ENCODE assay signal across 8 cellular contexts in the genomic region with DNA sequence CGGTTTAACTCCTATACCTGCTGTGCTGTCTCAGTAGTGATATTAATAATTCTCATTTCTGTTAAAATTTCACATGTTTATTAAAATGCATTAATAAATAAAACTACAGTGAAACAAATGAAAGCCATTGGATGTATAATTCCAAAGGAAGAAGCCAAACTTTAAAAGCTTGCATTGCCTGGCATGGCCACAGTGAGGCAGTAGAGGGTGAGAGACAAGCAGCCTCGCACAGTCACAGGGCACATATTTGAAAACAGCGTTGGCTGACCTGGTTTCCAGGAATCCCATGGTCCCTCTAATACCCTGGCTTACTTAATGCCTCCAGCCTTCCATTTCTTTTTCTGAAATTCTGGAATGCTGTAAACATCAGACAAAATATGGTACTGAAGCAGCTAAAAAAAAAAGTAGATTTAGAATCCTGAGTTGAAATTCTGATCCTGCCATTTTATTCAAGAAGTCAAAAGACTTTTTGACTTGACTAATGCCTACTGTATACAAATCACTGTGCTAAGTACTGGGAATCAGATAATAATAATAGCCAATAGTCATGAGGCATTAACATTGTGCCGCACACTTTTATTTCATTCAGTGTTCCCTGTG. TPM values are rescaled to one million over a fixed set of nuclear protein-coding genes. Genes with fewer than 3 reads are reported as not detected.
DNase-seq lines count a peak whose midpoint lies in the region; ATAC-seq, FAIRE-seq and TF ChIP-seq lines count a peak whose summit lies in the region.

No MANE protein-coding gene starts in this region.

- H3K9ac ChIP-seq in liver (ENCODE audit: low read depth in 1 of 2, low read length in 2 of 2), result no peak overlapping the region

- WGBS in liver, result 35% methylated on average over 4 of the region's 4 CpGs

- H3K27ac ChIP-seq in liver (ENCODE audit: low read depth in 1 of 2, low read length in 2 of 2), result no peak overlapping the region

- ATAC-seq in HG02970 (IDR thresholded peaks at IDR 0.05; ENCODE audit: low FRiP score, unreplicated experiment), result no peak

- peaks cover 0 to 2% (median 0%) of the 10 kb centered on the region in 4 donors for H3K36me3 ChIP-seq in liver (ENCODE audit: control insufficient read depth in 4 of 4, insufficient read depth in 3 of 4, low read depth in 1 of 4, low read length in 3 of 4)

- TF ChIP-seq RAD21 in liver (IDR thresholded peaks at IDR 0.05), result peak; percentile 88 to 94

- no peak overlapping the region for H3K4me3 ChIP-seq in GM12875 (ENCODE audit: low read depth, low read length)
- no peak overlapping the region for H3K4me3 ChIP-seq in liver (ENCODE audit: low read depth in 1 of 3, low read length in 3 of 3)

- peak; percentile 69 for DNase-seq in NCI-H2227 (lab: John Stamatoyannopoulos, UW; ENCODE audit: unreplicated experiment)
- peak; percentile 36 for DNase-seq in activated CD4-positive, alpha-beta T cell treated with anti-CD3 and anti-CD28 coated beads for 1 hour
- DNase-seq in cerebellum (ENCODE audit: low spot score), result peak; percentile 47
- peak; percentile 50 to 66 for DNase-seq in stimulated activated CD8-positive, alpha-beta memory T cell treated with anti-CD3 and anti-CD28 coated beads, Interleukin-2, amount 100 ng/mL, for 48 hours (ENCODE audit: low read depth in 2 of 2)

- H3K9me3 ChIP-seq in liver (ENCODE audit: control insufficient read depth in 4 of 4, low read length in 3 of 4), result no peaks in the 10 kb centered on the region

- H3K4me1 ChIP-seq in liver (ENCODE audit: control insufficient read depth in 4 of 4, insufficient read depth in 4 of 4, low read length in 3 of 4), result peaks cover 0 to 3% (median 0%) of the 10 kb centered on the region in 4 donors

- no peaks in the 10 kb centered on the region for H3K27me3 ChIP-seq in liver (ENCODE audit: control insufficient read depth in 4 of 4, insufficient read depth in 4 of 4, low read length in 3 of 4)

- TF ChIP-seq CTCF in GM12875 (IDR thresholded peaks at IDR 0.05; ENCODE audit: borderline replicate concordance, insufficient read depth, low read depth, low read length) (peak; percentile 80), liver (IDR thresholded peaks at IDR 0.05; ENCODE audit: low read depth, low read length, missing input control) (peak; percentile 93)

- peak; percentile 52 for FAIRE-seq in A204.1 (lab: Jason Lieb, UNC)

TF ChIP-seq in liver, 16 proteins besides CTCF, POLR2A, EP300 and RAD21:
- TF ChIP-seq, protein P1, sequence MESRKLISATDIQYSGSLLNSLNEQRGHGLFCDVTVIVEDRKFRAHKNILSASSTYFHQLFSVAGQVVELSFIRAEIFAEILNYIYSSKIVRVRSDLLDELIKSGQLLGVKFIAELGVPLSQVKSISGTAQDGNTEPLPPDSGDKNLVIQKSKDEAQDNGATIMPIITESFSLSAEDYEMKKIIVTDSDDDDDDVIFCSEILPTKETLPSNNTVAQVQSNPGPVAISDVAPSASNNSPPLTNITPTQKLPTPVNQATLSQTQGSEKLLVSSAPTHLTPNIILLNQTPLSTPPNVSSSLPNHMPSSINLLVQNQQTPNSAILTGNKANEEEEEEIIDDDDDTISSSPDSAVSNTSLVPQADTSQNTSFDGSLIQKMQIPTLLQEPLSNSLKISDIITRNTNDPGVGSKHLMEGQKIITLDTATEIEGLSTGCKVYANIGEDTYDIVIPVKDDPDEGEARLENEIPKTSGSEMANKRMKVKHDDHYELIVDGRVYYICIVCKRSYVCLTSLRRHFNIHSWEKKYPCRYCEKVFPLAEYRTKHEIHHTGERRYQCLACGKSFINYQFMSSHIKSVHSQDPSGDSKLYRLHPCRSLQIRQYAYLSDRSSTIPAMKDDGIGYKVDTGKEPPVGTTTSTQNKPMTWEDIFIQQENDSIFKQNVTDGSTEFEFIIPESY (IDR thresholded peaks at IDR 0.05), result no peak
- TF ChIP-seq RXRA (IDR thresholded peaks at IDR 0.05) (peak; percentile 14 to 41), SP1 (IDR thresholded peaks at IDR 0.05) (peak; percentile 26), TAF1 (conservative IDR thresholded peaks at IDR 0.05) (no peak), EGR1 (IDR thresholded peaks at IDR 0.05; ENCODE audit: low read depth in 2 of 2) (no peak), FOXA1 (IDR thresholded peaks at IDR 0.05) (no peak), JUND (IDR thresholded peaks at IDR 0.05) (no peak), HNF4A (conservative IDR thresholded peaks at IDR 0.05) (peak in 1 of 2 donors; percentile 22)
- TF ChIP-seq, protein P2, sequence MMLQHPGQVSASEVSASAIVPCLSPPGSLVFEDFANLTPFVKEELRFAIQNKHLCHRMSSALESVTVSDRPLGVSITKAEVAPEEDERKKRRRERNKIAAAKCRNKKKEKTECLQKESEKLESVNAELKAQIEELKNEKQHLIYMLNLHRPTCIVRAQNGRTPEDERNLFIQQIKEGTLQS (IDR thresholded peaks at IDR 0.05), result no peak

RNA-seq across cellular contexts. Expression of gene RNASEL, which starts 6.7 kb away (rescaled TPM):
- total RNA-seq in cerebellum (4.5 TPM), liver (1 to 10 TPM; 3.3 to 3.9 TPM)
- 1 to 10 TPM; 1.3 to 1.4 TPM for polyA plus RNA-seq in liver

RNA-seq across cellular contexts. Expression of gene RGS16, which starts 8.4 kb away (rescaled TPM):
- total RNA-seq in cerebellum, result 6.6 TPM
- 1 to 10 TPM in 1 of 2 donors, under 1 TPM in 1; 0.59 to 2.7 TPM for total RNA-seq in liver
- polyA plus RNA-seq in liver, result 1 to 10 TPM in 1 of 2 donors, under 1 TPM in 1; 0.54 to 1.1 TPM
